20 cellular contexts compared by ENCODE assay signal in the genomic region with DNA sequence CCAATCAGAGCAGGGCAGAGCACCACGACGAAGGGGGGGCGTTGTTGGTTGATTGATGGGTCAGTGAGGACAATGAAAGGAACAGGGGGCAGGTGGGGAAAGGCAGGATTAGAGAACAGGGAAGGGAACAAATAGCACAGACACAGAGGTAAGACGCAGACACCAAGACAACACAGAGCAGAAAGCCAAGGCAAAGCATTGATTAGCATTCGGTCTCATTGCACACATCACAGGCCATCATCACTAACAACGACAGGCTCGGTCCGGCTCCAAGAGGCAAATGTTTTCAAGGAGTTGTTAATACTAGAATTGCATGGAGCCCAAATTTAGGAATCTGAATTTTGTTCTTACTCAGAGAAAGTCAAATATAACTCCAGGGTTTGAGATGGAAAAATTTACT.
"Had no signal": no experiment of that assay in that cellular context is flagged by ENCODE, and none has a peak within 500 bp of the region (broad histone marks: within the 10 kb centered on the region; RNA-seq: fewer than 3 reads in every experiment).

No MANE protein-coding gene starts in this region.

- H3K27me3 Mint-ChIP-seq: naive thymus-derived CD4-positive, alpha-beta T cell had no signal

- H3K27me3 ChIP-seq: foreskin keratinocyte, left lung, spleen, thyroid gland had no signal

- H3K27ac Mint-ChIP-seq: activated T-cell treated with anti-CD3 and anti-CD28 coated beads, Interleukin-2, amount 50 U/mL, for 72 hours had no signal

- H3K4me3 Mint-ChIP-seq: activated T-cell treated with anti-CD3 and anti-CD28 coated beads, Interleukin-2, amount 50 U/mL, for 72 hours; naive thymus-derived CD4-positive, alpha-beta T cell had no signal

- H3K9me3 Mint-ChIP-seq: activated T-cell treated with anti-CD3 and anti-CD28 coated beads, Interleukin-2, amount 50 U/mL, for 72 hours had no signal

- H3K27ac ChIP-seq: coronary artery, foreskin keratinocyte, left lung, prostate gland, spleen, thyroid gland had no signal

- ATAC-seq: activated T-cell treated with anti-CD3 and anti-CD28 coated beads, Interleukin-2, amount 50 U/mL, for 72 hours; foreskin keratinocyte; left lung; naive thymus-derived CD4-positive, alpha-beta T cell had no signal

- DNase-seq: activated CD4-positive, alpha-beta T cell treated with anti-CD3 and anti-CD28 coated beads, Interleukin-2, amount 50 U/mL, for 48 hours; activated gamma-delta T cell; activated T-cell treated with anti-CD3 and anti-CD28 coated beads, Interleukin-2, amount 50 U/mL, for 72 hours; amygdala; cerebellar nuclear complex; foreskin keratinocyte; hippocampal formation; kidney glomerular epithelial cell; left lung; naive thymus-derived CD4-positive, alpha-beta T cell; spleen; stimulated activated CD4-positive, alpha-beta T cell treated with anti-CD3 and anti-CD28 coated beads, Interleukin-4, amount 100 ng/mL, for 1 hour; stimulated activated naive CD4-positive, alpha-beta T cell treated with Interleukin-2 at 50 U/mL for 16 hours; substantia nigra; T-helper 1 cell; T-helper 9 cell; thyroid gland had no signal

- H3K4me3 ChIP-seq: coronary artery, left lung, lung, prostate gland, spleen, thyroid gland had no signal

- H3K9me3 ChIP-seq: left lung, prostate gland, spleen, thyroid gland had no signal

- H3K4me1 ChIP-seq: foreskin keratinocyte, left lung, prostate gland, thyroid gland had no signal
